Comparison of ENCODE assay signal across 16 cellular contexts in genomic region chr12:18296201-18296908, GRCh38. TPM values are rescaled to one million over a fixed set of nuclear protein-coding genes. Genes with fewer than 3 reads are reported as not detected.
DNase-seq lines count a peak whose midpoint lies in the region; TF ChIP-seq lines count a peak whose summit lies in the region.
"Had no signal": no experiment of that assay in that cellular context is flagged by ENCODE, and none has a peak within 500 bp of the region (broad histone marks: within the 10 kb centered on the region; RNA-seq: fewer than 3 reads in every experiment).

No MANE protein-coding gene starts in this region.

- H3K36me3 ChIP-seq in PC-9 (ENCODE audit: low read depth) (no peaks in the 10 kb centered on the region), ovary (no peaks in the 10 kb centered on the region)

- H4K20me1 ChIP-seq in PC-9 (ENCODE audit: insufficient read depth): no peaks in the 10 kb centered on the region

- no peak for TF ChIP-seq EP300 in ovary (IDR thresholded peaks at IDR 0.05)

- DNase-seq in GM03348 (ENCODE audit: low spot score) (peak; percentile 31), PC-9 (no peak), fibroblast of peridontal ligament (ENCODE audit: extremely low read depth) (peak; percentile 27), ovary (no peak), dedifferentiated amniotic fluid mesenchymal stem cell (ENCODE audit: extremely low spot score) (no peak), NK-92 (lab: John Stamatoyannopoulos, UW; ENCODE audit: unreplicated experiment) (no peak), iPS-NIHi7 (ENCODE audit: extremely low spot score) (no peak)
- no peak for DNase-seq in stimulated activated CD4-positive, alpha-beta T cell treated with anti-CD3 and anti-CD28 coated beads, Interleukin-2, amount 100 ng/mL, for 24 hours
- DNase-seq: activated CD4-positive, alpha-beta T cell treated with anti-CD3 and anti-CD28 coated beads for 48 hours; C1 segment of cervical spinal cord; islet precursor cell; NCI-H1436; NCI-H69; SW 1271 had no signal

- POLR2A ChIA-PET in PC-9 (lab: Charles Lee; ENCODE audit: unreplicated experiment): interaction anchor here (0.5 to 0.6 kb wide), 2 partner anchors 648 to 883 kb away, joined by 5 to 7 read pairs; no protein-coding TSS in a partner anchor

- WGBS in ovary, 3 donors: 13 to 23% (median 15%) methylated on average over 6 of the region's 6 CpGs

- H3K27ac ChIP-seq in PC-9: no peak overlapping the region
- no peak overlapping the region for H3K27ac ChIP-seq in ovary

- TF ChIP-seq CTCF in PC-9 (conservative IDR thresholded peaks at IDR 0.05): no peak
- TF ChIP-seq CTCF in ovary (IDR thresholded peaks at IDR 0.05): no peak

- H3K9me3 ChIP-seq in PC-9 (ENCODE audit: insufficient read depth, low read depth) (no peaks in the 10 kb centered on the region), ovary (no peaks in the 10 kb centered on the region)

- intact Hi-C loops in PC-9 (cut with micrococcal nuclease; ENCODE audit: unreplicated experiment) (no loop called here), ovary (cut with DNase I) (no loop called here)

- CTCF ChIA-PET in PC-9 (lab: Charles Lee): no interaction called here

- H3K79me2 ChIP-seq in PC-9 (ENCODE audit: low read depth): no peaks in the 10 kb centered on the region

- BruUV-seq in PC-9 (replicated peaks; lab: Mats Ljungman, UMichigan): no TSS peak

- H3K4me1 ChIP-seq in PC-9 (replicated peaks; ENCODE audit: insufficient read depth) (no peaks in the 10 kb centered on the region), ovary (ENCODE audit: insufficient read depth) (no peaks in the 10 kb centered on the region)

- H3K9me2 ChIP-seq in PC-9 (ENCODE audit: insufficient read depth): no peaks in the 10 kb centered on the region

- H3K4me2 ChIP-seq in PC-9: peak overlapping the region; percentile 71

- H3K27me3 ChIP-seq in PC-9 (ENCODE audit: insufficient read depth, low read depth): no peaks in the 10 kb centered on the region
- H3K27me3 ChIP-seq in ovary: no peaks in the 10 kb centered on the region

- H3F3A ChIP-seq in PC-9 (ENCODE audit: insufficient read depth, low read depth): no peaks in the 10 kb centered on the region

- no peak for TF ChIP-seq POLR2A in ovary (IDR thresholded peaks at IDR 0.05)

- H3K4me3 ChIP-seq in PC-9 (peak overlapping the region; percentile 37; the same call in 1 of the 2 replicates), ovary (peak overlapping the region; percentile 38)

- H2AFZ ChIP-seq in PC-9: peak overlapping the region; percentile 74

RNA-seq across cellular contexts. Expression of gene PIK3C2G, which starts 35.0 kb away (rescaled TPM):
- total RNA-seq in PC-9 (2021) (0.30 and 1.4 TPM in 2 replicates), ovary (1 to 10 TPM in 1 of 7 donors, under 1 TPM in 2, not detected in 4; 0.07 to 1.6 (median 0.26) TPM)
- polyA plus RNA-seq in ovary: under 1 TPM; 0.02 to 0.03 TPM
- total RNA-seq: activated T-helper 2 cell treated with anti-CD3 and anti-CD28 coated beads, Interferon-gamma antibody, Interleukin-2, Interleukin-4, amounts not matched to agents 10 μg/mL and 5 μg/mL and 100 μg/mL, durations not matched to agents 14 hours and 24 hours and 36 hours; neural crest cell had no signal

Comparison
In these comparisons a context has a peak if more than half of its experiments do, and no peak if none do; other contexts are left out.
1. DNase-seq: peak in GM03348 (single experiment) and fibroblast of peridontal ligament (single experiment); none in PC-9 (0 of 2), ovary (0 of 5), dedifferentiated amniotic fluid mesenchymal stem cell (single experiment), stimulated activated CD4-positive, alpha-beta T cell treated with anti-CD3 and anti-CD28 coated beads, Interleukin-2, amount 100 ng/mL, for 24 hours (0 of 2), NK-92 (single experiment) and iPS-NIHi7 (single experiment).